Comparison of ENCODE assay signal across 10 cellular contexts in the genomic region with DNA sequence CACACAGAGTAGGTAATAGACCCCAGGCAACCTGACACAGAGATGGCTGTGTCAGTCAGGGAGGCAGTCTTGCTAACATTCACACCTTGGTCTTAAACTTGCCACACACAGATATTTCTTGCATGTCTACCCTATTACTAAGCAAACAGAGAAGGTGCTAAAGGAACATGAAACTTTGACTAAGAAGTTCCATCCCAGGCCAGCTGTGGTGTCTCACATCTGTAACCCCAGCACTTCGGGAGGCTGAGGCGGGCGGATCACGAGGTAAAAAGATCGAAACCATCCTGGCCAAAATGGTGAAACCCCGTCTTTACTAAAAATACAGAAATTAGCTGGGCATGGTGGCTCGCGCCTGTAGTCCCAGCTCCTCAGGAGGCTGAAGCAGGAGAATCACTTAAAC.
DNase-seq lines count a peak whose midpoint lies in the region; ATAC-seq and TF ChIP-seq lines count a peak whose summit lies in the region.
"Had no signal": no experiment of that assay in that cellular context is flagged by ENCODE, and none has a peak within 500 bp of the region (broad histone marks: within the 10 kb centered on the region; RNA-seq: fewer than 3 reads in every experiment).

No MANE protein-coding gene starts in this region.

- no peaks in the 10 kb centered on the region for H3K36me3 ChIP-seq in ascending aorta

- intact Hi-C loops in ascending aorta (cut with DNase I): no loop called here

- no peaks in the 10 kb centered on the region for H3K27me3 Mint-ChIP-seq in activated naive CD4-positive, alpha-beta T cell treated with anti-CD3 and anti-CD28 coated beads, Interleukin-2, amount 10 ng/mL, durations not matched to agents 7 days and 5 days
- peaks cover 0 to 9% of the 10 kb centered on the region in 2 donors for H3K27me3 Mint-ChIP-seq in stimulated activated naive B cell treated with anti-CD40 and anti-IgM and Interleukin-4, amounts not matched to agents 10 μg/mL and 1 μg/mL and 100 μg/mL, for 72 hours

- H3K4me1 Mint-ChIP-seq in activated naive CD4-positive, alpha-beta T cell treated with anti-CD3 and anti-CD28 coated beads, Interleukin-2, amount 10 ng/mL, durations not matched to agents 7 days and 5 days: peaks cover 10% of the 10 kb centered on the region
- peaks cover 11 to 21% of the 10 kb centered on the region in 2 donors for H3K4me1 Mint-ChIP-seq in stimulated activated naive B cell treated with anti-CD40 and anti-IgM and Interleukin-4, amounts not matched to agents 10 μg/mL and 1 μg/mL and 100 μg/mL, for 72 hours

- H3K4me3 Mint-ChIP-seq in activated naive CD4-positive, alpha-beta T cell treated with anti-CD3 and anti-CD28 coated beads, Interleukin-2, amount 10 ng/mL, durations not matched to agents 7 days and 5 days: no peak overlapping the region
- peak overlapping the region in 1 of 2 donors; percentile 25 for H3K4me3 Mint-ChIP-seq in stimulated activated naive B cell treated with anti-CD40 and anti-IgM and Interleukin-4, amounts not matched to agents 10 μg/mL and 1 μg/mL and 100 μg/mL, for 72 hours

- H3K27ac Mint-ChIP-seq in activated naive CD4-positive, alpha-beta T cell treated with anti-CD3 and anti-CD28 coated beads, Interleukin-2, amount 10 ng/mL, durations not matched to agents 7 days and 5 days: peak overlapping the region; percentile 37
- peak overlapping the region; percentile 70 for H3K27ac Mint-ChIP-seq in stimulated activated naive B cell treated with anti-CD40 and anti-IgM and Interleukin-4, amounts not matched to agents 10 μg/mL and 1 μg/mL and 100 μg/mL, for 72 hours

- peaks cover 2% of the 10 kb centered on the region for H3K9me3 Mint-ChIP-seq in activated naive CD4-positive, alpha-beta T cell treated with anti-CD3 and anti-CD28 coated beads, Interleukin-2, amount 10 ng/mL, durations not matched to agents 7 days and 5 days
- H3K9me3 Mint-ChIP-seq in stimulated activated naive B cell treated with anti-CD40 and anti-IgM and Interleukin-4, amounts not matched to agents 10 μg/mL and 1 μg/mL and 100 μg/mL, for 72 hours: peaks cover 0 to 2% of the 10 kb centered on the region in 2 donors

- no peaks in the 10 kb centered on the region for H3K9me3 ChIP-seq in ascending aorta

- ATAC-seq in HG03442 (IDR thresholded peaks at IDR 0.05; ENCODE audit: unreplicated experiment): peak; percentile 93
- ATAC-seq in stimulated activated naive B cell treated with anti-CD40 and anti-IgM and Interleukin-4, amounts not matched to agents 10 μg/mL and 1 μg/mL and 100 μg/mL, for 72 hours (replicated peaks): peak; percentile 83 to 95

- CTCF ChIA-PET in activated naive CD4-positive, alpha-beta T cell treated with anti-CD3 and anti-CD28 coated beads, Interleukin-2, amount 10 ng/mL, durations not matched to agents 7 days and 5 days (lab: Charles Lee): no interaction called here

- DNase-seq in activated gamma-delta T cell treated with anti-CD3 and anti-CD28 coated beads, Interleukin-2, amount 50 U/mL, for 16 hours (ENCODE audit: low read depth): peak; percentile 25
- DNase-seq in activated gamma-delta T cell treated with Interleukin-2 at 50 U/mL for 16 hours: no peak
- no peak for DNase-seq in activated naive CD4-positive, alpha-beta T cell treated with anti-CD3 and anti-CD28 coated beads, Interleukin-2, amount 10 ng/mL, durations not matched to agents 7 days and 5 days
- peak; percentile 41 for DNase-seq in stimulated activated naive B cell treated with anti-CD40 and anti-IgM and Interleukin-4, amounts not matched to agents 10 μg/mL and 1 μg/mL and 100 μg/mL, for 72 hours
- no peak for DNase-seq in ascending aorta (ENCODE audit: low spot score in 2 of 2)
- no peak for DNase-seq in caudate nucleus (lab: John Stamatoyannopoulos, UW)
- no peak for DNase-seq in germinal center (ENCODE audit: low spot score)
- DNase-seq: NCI-H524 had no signal

- no peaks in the 10 kb centered on the region for H3K36me3 Mint-ChIP-seq in activated naive CD4-positive, alpha-beta T cell treated with anti-CD3 and anti-CD28 coated beads, Interleukin-2, amount 10 ng/mL, durations not matched to agents 7 days and 5 days
- H3K36me3 Mint-ChIP-seq in stimulated activated naive B cell treated with anti-CD40 and anti-IgM and Interleukin-4, amounts not matched to agents 10 μg/mL and 1 μg/mL and 100 μg/mL, for 72 hours: no peaks in the 10 kb centered on the region

- TF ChIP-seq CTCF in ascending aorta (IDR thresholded peaks at IDR 0.05): no peak

- H3K4me3 ChIP-seq in ascending aorta: no peak overlapping the region
- H3K4me3 ChIP-seq: skin epidermis had no signal

- no peaks in the 10 kb centered on the region for H3K4me1 ChIP-seq in ascending aorta

- H3K27me3 ChIP-seq in ascending aorta: no peaks in the 10 kb centered on the region

- no peak overlapping the region for H3K27ac ChIP-seq in ascending aorta
- no peak overlapping the region for H3K27ac ChIP-seq in caudate nucleus (ENCODE audit: low read depth, low read length)
- H3K27ac ChIP-seq: skin epidermis had no signal

Comparison
In these comparisons a context has a peak if more than half of its experiments do, and no peak if none do; other contexts are left out.
1. DNase-seq: peak in activated gamma-delta T cell treated with anti-CD3 and anti-CD28 coated beads, Interleukin-2, amount 50 U/mL, for 16 hours (single experiment) and stimulated activated naive B cell treated with anti-CD40 and anti-IgM and Interleukin-4, amounts not matched to agents 10 μg/mL and 1 μg/mL and 100 μg/mL, for 72 hours (single experiment); none in activated gamma-delta T cell treated with Interleukin-2 at 50 U/mL for 16 hours (single experiment), activated naive CD4-positive, alpha-beta T cell treated with anti-CD3 and anti-CD28 coated beads, Interleukin-2, amount 10 ng/mL, durations not matched to agents 7 days and 5 days (single experiment), ascending aorta (0 of 2), caudate nucleus (0 of 61) and germinal center (single experiment).